Comparison of ENCODE assay signal across 7 cellular contexts in genomic region chr6:29884261-29884660, GRCh38.
"Had no signal": no experiment of that assay in that cellular context is flagged by ENCODE, and none has a peak within 500 bp of the region (broad histone marks: within the 10 kb centered on the region; RNA-seq: fewer than 3 reads in every experiment).

No MANE protein-coding gene starts in this region.

- DNase-seq: H9, HCEC 1CT, KG1 had no signal

- H3K4me2 ChIP-seq: GM23338 had no signal

- H3K27me3 Mint-ChIP-seq: IgD-negative memory B cell had no signal

- ATAC-seq: GM23338 had no signal

- H3K4me3 ChIP-seq: GM23338 had no signal

- H3K27ac Mint-ChIP-seq: GM23338, H9, IgD-negative memory B cell had no signal

- H3K4me1 Mint-ChIP-seq: GM23338 had no signal

- H2AFZ ChIP-seq: GM23338 had no signal

- H3K4me3 Mint-ChIP-seq: GM23338, H9 had no signal

- FAIRE-seq: H54, HTR-8/SVneo had no signal
